ENCODE assay signal across 8 cellular contexts in genomic region chr3:58333206-58334012, GRCh38. TPM values are rescaled to one million over a fixed set of nuclear protein-coding genes. Genes with fewer than 3 reads are reported as not detected.
DNase-seq lines count a peak whose midpoint lies in the region; ATAC-seq and TF ChIP-seq lines count a peak whose summit lies in the region.

No MANE protein-coding gene starts in this region.

- ATAC-seq in GM21528 (IDR thresholded peaks at IDR 0.05; ENCODE audit: low FRiP score, unreplicated experiment), result peak; percentile 42

- peak overlapping the region; percentile 91 to 97 (median 97) for H3K27ac Mint-ChIP-seq in IgD-negative memory B cell

- peaks cover 2% of the 10 kb centered on the region for H3K36me3 Mint-ChIP-seq in IgD-negative memory B cell

- DNase-seq in EH (ENCODE audit: low read depth) (peak; percentile 18), medulla oblongata (ENCODE audit: extremely low spot score) (peak; percentile 57), stomach (peak; percentile 29), mucosa of gallbladder (ENCODE audit: low spot score) (no peak)
- peak; percentile 14 to 25 for DNase-seq in activated CD4-positive, alpha-beta T cell treated with anti-CD3 and anti-CD28 coated beads for 4 hours
- DNase-seq in effector memory CD4-positive, alpha-beta T cell, result peak in 1 of 3 donors; percentile 5

- H3K4me3 ChIP-seq in effector memory CD4-positive, alpha-beta T cell (ENCODE audit: insufficient read depth, low read depth, low read length, poor library complexity, severe bottlenecking), result peak overlapping the region; percentile 74
- peak overlapping the region; percentile 83 to 97 (median 92) for H3K4me3 ChIP-seq in stomach

- peaks cover 28 to 36% (median 32%) of the 10 kb centered on the region in 3 donors for H3K4me1 Mint-ChIP-seq in IgD-negative memory B cell

- TF ChIP-seq EP300 in stomach (IDR thresholded peaks at IDR 0.05), result no peak

- WGBS in stomach, 5 donors, result 0 to 1% (median 0%) methylated on average over 9 to 37 of the region's 37 CpGs

- no peak overlapping the region for H3K27ac ChIP-seq in effector memory CD4-positive, alpha-beta T cell (ENCODE audit: insufficient read depth, low read length, poor library complexity, severe bottlenecking)
- H3K27ac ChIP-seq in stomach, result peak overlapping the region; percentile 71 to 86 (median 85)

- H3K4me3 Mint-ChIP-seq in IgD-negative memory B cell, result peak overlapping the region; percentile 95 to 100 (median 100)

- TF ChIP-seq CTCF in stomach (IDR thresholded peaks at IDR 0.05), result no peak

- intact Hi-C loops in stomach (cut with DNase I; ENCODE audit: low total_unique reads), result loop anchor here (10.0 kb wide), 1 partner anchor 161 kb away; the partner anchor contains the start of gene KCTD6

- no peaks in the 10 kb centered on the region for H3K9me3 ChIP-seq in effector memory CD4-positive, alpha-beta T cell (ENCODE audit: control insufficient read depth, low read length)
- no peaks in the 10 kb centered on the region for H3K9me3 ChIP-seq in stomach

- H3K4me1 ChIP-seq in effector memory CD4-positive, alpha-beta T cell (ENCODE audit: control insufficient read depth, insufficient read depth, low read length, poor library complexity, severe bottlenecking), result peaks cover 5% of the 10 kb centered on the region
- H3K4me1 ChIP-seq in stomach, result peaks cover 10 to 55% (median 32%) of the 10 kb centered on the region in 4 donors

- no peaks in the 10 kb centered on the region for H3K9me3 Mint-ChIP-seq in IgD-negative memory B cell

- H3K36me3 ChIP-seq in effector memory CD4-positive, alpha-beta T cell (ENCODE audit: control insufficient read depth, insufficient read depth, low read length), result no peaks in the 10 kb centered on the region
- no peaks in the 10 kb centered on the region for H3K36me3 ChIP-seq in stomach

- TF ChIP-seq POLR2A in stomach (IDR thresholded peaks at IDR 0.05), result no peak

- H3K27me3 Mint-ChIP-seq in IgD-negative memory B cell, result no peaks in the 10 kb centered on the region

- H3K27me3 ChIP-seq in effector memory CD4-positive, alpha-beta T cell (replicated peaks; ENCODE audit: control insufficient read depth, insufficient read depth, low read length, poor library complexity, severe bottlenecking), result no peaks in the 10 kb centered on the region
- no peaks in the 10 kb centered on the region for H3K27me3 ChIP-seq in stomach

RNA-seq across cellular contexts. Expression of gene PXK, which starts 0.7 kb away (rescaled TPM):
- polyA plus RNA-seq in IgD-negative memory B cell, result 92.3 TPM
- 10 to 100 TPM; 16.7 to 54.0 (median 38.8) TPM for total RNA-seq in stomach
- 10 to 100 TPM in 2 of 3 donors, 1 to 10 TPM in 1; 8.3 to 26.1 (median 14.5) TPM for polyA plus RNA-seq in stomach
- 23.2 TPM for total RNA-seq in mucosa of gallbladder

RNA-seq across cellular contexts. Expression of gene HTD2, which starts 27.1 kb away (rescaled TPM):
- 21.1 TPM for polyA plus RNA-seq in IgD-negative memory B cell
- 10 to 100 TPM in 2 of 5 donors, 1 to 10 TPM in 1, not detected in 2; 7.0 to 57.6 (median 28.1) TPM for total RNA-seq in stomach
- polyA plus RNA-seq in stomach, result 1 to 10 TPM; 3.1 to 7.0 (median 6.0) TPM
- total RNA-seq in mucosa of gallbladder, result 10.6 TPM

RNA-seq across cellular contexts. Expression of gene RPP14, which starts 27.4 kb away (rescaled TPM):
- polyA plus RNA-seq in IgD-negative memory B cell, result 9.9 TPM
- 10 to 100 TPM in 3 of 5 donors, 1 to 10 TPM in 2; 4.1 to 23.5 (median 11.6) TPM for total RNA-seq in stomach
- 10 to 100 TPM in 1 of 3 donors, 1 to 10 TPM in 2; 7.4 to 10.1 (median 9.7) TPM for polyA plus RNA-seq in stomach
- total RNA-seq in mucosa of gallbladder, result 13.7 TPM
